Comparison of ENCODE assay signal across 35 cellular contexts in the genomic region with DNA sequence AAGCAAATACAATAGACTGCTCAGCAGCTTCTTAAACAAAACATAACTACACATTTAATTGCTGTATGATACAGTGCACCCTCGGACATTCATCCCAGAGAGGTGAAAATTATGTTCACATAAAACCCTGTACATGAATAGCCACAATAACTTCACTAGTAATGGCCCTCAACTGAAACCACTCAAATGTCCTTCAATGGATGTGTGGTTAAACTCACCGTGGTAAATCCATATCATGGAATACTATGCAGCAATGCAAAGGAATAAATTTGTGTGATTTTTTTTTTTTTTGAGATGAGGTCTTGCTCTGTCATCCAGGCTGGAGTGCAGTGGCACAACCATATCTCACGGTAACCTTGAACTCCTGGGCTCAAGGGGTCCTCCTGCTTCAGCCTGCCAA.
A peak's percentile ranks its signal among the peaks of the same experiment; 100 is the strongest.
DNase-seq lines count a peak whose midpoint lies in the region; ATAC-seq, FAIRE-seq and TF ChIP-seq lines count a peak whose summit lies in the region.
"Had no signal": no experiment of that assay in that cellular context is flagged by ENCODE, and none has a peak within 500 bp of the region (broad histone marks: within the 10 kb centered on the region; RNA-seq: fewer than 3 reads in every experiment).

No MANE protein-coding gene starts in this region.

- DNase-seq in SK-N-SH (no peak), H1 (ENCODE audit: low read depth in 1 of 2, low spot score in 2 of 2) (no peak), endodermal cell (no peak), OCI-LY7 (ENCODE audit: low spot score) (no peak)
- DNase-seq: 8988T; ACHN; AML-193; BE2C; C1 segment of cervical spinal cord; Caco-2; Calu3; CD4-positive, alpha-beta memory T cell; CD4-positive, alpha-beta T cell; CD4-positive, CD25-positive, alpha-beta regulatory T cell; CD8-positive, alpha-beta memory T cell; CD8-positive, alpha-beta T cell; COR-L47; DMS 273 treated with DMSO at 0.1 percent for 48 hours; DMS153; DMS53; DMS79; DMS79 treated with DMSO at 0.1 percent for 48 hours; DND-41; EL had no signal

- no peak overlapping the region for H3K18ac ChIP-seq in H1 (ENCODE audit: extremely low read depth, low read length)

- H3K4me3 Mint-ChIP-seq in endodermal cell: no peak overlapping the region
- H3K4me3 Mint-ChIP-seq: B cell; CD14-positive monocyte; CD4-positive, alpha-beta memory T cell; CD4-positive, alpha-beta T cell; CD4-positive, CD25-positive, alpha-beta regulatory T cell; CD8-positive, alpha-beta memory T cell; CD8-positive, alpha-beta T cell had no signal

- H3K9me2 ChIP-seq in SK-N-SH (no peaks in the 10 kb centered on the region), OCI-LY7 (ENCODE audit: insufficient read depth, low read length) (no peaks in the 10 kb centered on the region)

- POLR2A ChIA-PET in SK-N-SH (lab: Yijun Ruan, JAX): no interaction called here
- POLR2A ChIA-PET in H1 (lab: Charles Lee; ENCODE audit: partially characterized antibody): interaction anchor here (0.6 kb wide), 1 partner anchor 871 kb away, joined by 3 read pairs; no protein-coding TSS in a partner anchor
- POLR2A ChIA-PET in OCI-LY7 (lab: Charles Lee): interaction anchor here (0.7 kb wide), 1 partner anchor 878 kb away, joined by 3 read pairs; no protein-coding TSS in a partner anchor

- H2BK120ac ChIP-seq in H1 (replicated peaks; ENCODE audit: low read depth, low read length): no peak overlapping the region

- H3K4me1 Mint-ChIP-seq in endodermal cell: peaks cover 6% of the 10 kb centered on the region
- H3K4me1 Mint-ChIP-seq: B cell; CD14-positive monocyte; CD4-positive, alpha-beta memory T cell; CD4-positive, CD25-positive, alpha-beta regulatory T cell; CD8-positive, alpha-beta memory T cell had no signal

- H3K56ac ChIP-seq in H1 (replicated peaks; ENCODE audit: insufficient read length, low read depth, low read length): no peak overlapping the region

- TF ChIP-seq POLR2A in H1 (IDR thresholded peaks at IDR 0.05; ENCODE audit: control extremely low read depth in 1 of 2, low read depth in 2 of 2, low read length in 2 of 2): no peak

- no peak overlapping the region for H2BK12ac ChIP-seq in H1 (ENCODE audit: low read depth, low read length)

- H3K9ac ChIP-seq in SK-N-SH (no peak overlapping the region), H1 (replicated peaks in 1 of 4; ENCODE audit: extremely low read depth in 1 of 4, low read depth in 3 of 4, low read length in 3 of 4) (no peak overlapping the region), endodermal cell (ENCODE audit: extremely low read depth, low read length, poor library complexity, severe bottlenecking) (no peak overlapping the region)
- H3K9ac ChIP-seq: BLaER1; BLaER1 treated with 17β-estradiol and CSF1 and Interleukin-3, amounts not matched to agents 10 nM and 100 nM had no signal

- no peak overlapping the region for H3K23ac ChIP-seq in H1 (ENCODE audit: insufficient read length)

- H3K36me3 ChIP-seq in SK-N-SH (replicated peaks in 1 of 2; ENCODE audit: control insufficient read depth in 1 of 2, insufficient read depth in 2 of 2, low read length in 1 of 2) (no peaks in the 10 kb centered on the region), H1 (ENCODE audit: control insufficient read depth in 2 of 4, insufficient read depth in 4 of 4, low read length in 3 of 4) (no peaks in the 10 kb centered on the region; a peak in 1 of 8 replicates), endodermal cell (ENCODE audit: control insufficient read depth, insufficient read depth, low read length) (no peaks in the 10 kb centered on the region), OCI-LY7 (ENCODE audit: insufficient read depth, low read length) (no peaks in the 10 kb centered on the region)
- H3K36me3 ChIP-seq: BE2C; BLaER1; BLaER1 treated with 17β-estradiol and CSF1 and Interleukin-3, amounts not matched to agents 10 nM and 100 nM had no signal

- H3K4me1 ChIP-seq in SK-N-SH (ENCODE audit: control insufficient read depth in 1 of 2, insufficient read depth in 2 of 2, low read depth in 1 of 2, low read length in 1 of 2): no peaks in the 10 kb centered on the region
- H3K4me1 ChIP-seq in H1 (replicated peaks in 1 of 4; ENCODE audit: control insufficient read depth in 3 of 4, insufficient read depth in 4 of 4, low read length in 3 of 4): peaks cover 0 to 2% (median 1%) of the 10 kb centered on the region in 4 experiments; a peak in 2 of 7 replicates
- no peaks in the 10 kb centered on the region for H3K4me1 ChIP-seq in endodermal cell (ENCODE audit: control insufficient read depth, insufficient read depth, low read length)
- no peaks in the 10 kb centered on the region for H3K4me1 ChIP-seq in OCI-LY7 (ENCODE audit: insufficient read depth, low read length, poor library complexity, severe bottlenecking)
- H3K4me1 ChIP-seq: A549; BE2C; BLaER1; BLaER1 treated with 17β-estradiol and CSF1 and Interleukin-3, amounts not matched to agents 10 nM and 100 nM; Caco-2 had no signal

- no peak overlapping the region for H3K4ac ChIP-seq in H1 (replicated peaks; ENCODE audit: insufficient read length, low read depth, low read length)

- H3K27ac ChIP-seq in SK-N-SH (ENCODE audit: low read depth in 2 of 2, low read length in 1 of 2) (no peak overlapping the region), H1 (ENCODE audit: low read depth, low read length) (no peak overlapping the region), endodermal cell (ENCODE audit: low read depth, low read length) (no peak overlapping the region), OCI-LY7 (ENCODE audit: low read depth, low read length, poor library complexity, severe bottlenecking) (no peak overlapping the region)
- H3K27ac ChIP-seq: 22Rv1; A549; BLaER1; BLaER1 treated with 17β-estradiol and CSF1 and Interleukin-3, amounts not matched to agents 10 nM and 100 nM; C4-2B had no signal

- no peaks in the 10 kb centered on the region for H3K36me3 Mint-ChIP-seq in endodermal cell (ENCODE audit: low read depth)
- H3K36me3 Mint-ChIP-seq: CD14-positive monocyte; CD4-positive, alpha-beta memory T cell; CD4-positive, CD25-positive, alpha-beta regulatory T cell; CD8-positive, alpha-beta memory T cell; CD8-positive, alpha-beta T cell had no signal

- H3K79me1 ChIP-seq in H1 (ENCODE audit: low read depth, low read length): no peaks in the 10 kb centered on the region

- no peak for FAIRE-seq in H1 (lab: Jason Lieb, UNC)
- FAIRE-seq: A204.1, A549, D721Med had no signal

- peaks cover 13% of the 10 kb centered on the region for H3K27me3 Mint-ChIP-seq in endodermal cell (ENCODE audit: insufficient read depth)
- H3K27me3 Mint-ChIP-seq: B cell; CD4-positive, alpha-beta T cell; CD4-positive, CD25-positive, alpha-beta regulatory T cell; CD8-positive, alpha-beta memory T cell had no signal

- TF ChIP-seq RAD21 in SK-N-SH (IDR thresholded peaks at IDR 0.05; ENCODE audit: low read length): no peak
- TF ChIP-seq RAD21 in H1 (IDR thresholded peaks at IDR 0.05 in 1 of 2, conservative IDR thresholded peaks at IDR 0.05 in 1 of 2; ENCODE audit: low read depth in 2 of 2, low read length in 2 of 2): no peak

- H3K23me2 ChIP-seq in H1 (ENCODE audit: low read depth, low read length): no peaks in the 10 kb centered on the region

- H4K91ac ChIP-seq in H1 (replicated peaks; ENCODE audit: insufficient read length, low read length): no peak overlapping the region

- no TSS peak for BruUV-seq in OCI-LY7 (replicated peaks; lab: Mats Ljungman, UMichigan)

- H3F3A ChIP-seq in SK-N-SH (replicated peaks; ENCODE audit: insufficient read depth): no peaks in the 10 kb centered on the region

- no peak overlapping the region for H4K8ac ChIP-seq in H1 (ENCODE audit: extremely low read depth, insufficient read depth, low read length)

- WGBS in SK-N-SH (ENCODE audit: low lambda C conversion rate): 14% methylated on average over 3 of the region's 3 CpGs
- 82% methylated on average over 3 of the region's 3 CpGs; no CpG with 5 or more reads in 1 of the 2 experiments for WGBS in H1 (ENCODE audit: extremely low coverage in 1 of 2, insufficient coverage in 1 of 2, insufficient read length in 1 of 2, insufficient replicate concordance in 2 of 2, low coverage in 1 of 2, low lambda C conversion rate in 2 of 2, missing lambda C conversion rate in 1 of 2), 2 experiments
- WGBS in endodermal cell (ENCODE audit: insufficient coverage in 1 of 2, insufficient read length in 1 of 2), 2 experiments: 93 to 100% methylated on average over 1 to 3 of the region's 3 CpGs

- no peaks in the 10 kb centered on the region for H4K20me1 ChIP-seq in SK-N-SH (ENCODE audit: insufficient read depth)
- no peaks in the 10 kb centered on the region for H4K20me1 ChIP-seq in H1 (replicated peaks in 1 of 2; ENCODE audit: control insufficient read depth in 1 of 2, insufficient read depth in 2 of 2, low read length in 2 of 2)
- no peaks in the 10 kb centered on the region for H4K20me1 ChIP-seq in OCI-LY7 (ENCODE audit: insufficient read depth, low read length)
- H4K20me1 ChIP-seq: BLaER1; BLaER1 treated with 17β-estradiol and CSF1 and Interleukin-3, amounts not matched to agents 10 nM and 100 nM had no signal

- intact Hi-C loops in OCI-LY7 (cut with micrococcal nuclease; ENCODE audit: unreplicated experiment): no loop called here

- no peak overlapping the region for H2BK20ac ChIP-seq in H1 (ENCODE audit: low read length)

- no peak for TF ChIP-seq CTCF in SK-N-SH (IDR thresholded peaks at IDR 0.05)
- no peak for TF ChIP-seq CTCF in H1 (IDR thresholded peaks at IDR 0.05; ENCODE audit: control extremely low read depth in 1 of 3, insufficient read depth in 1 of 3, low read depth in 1 of 3, low read length in 3 of 3)
- no peak for TF ChIP-seq CTCF in endodermal cell (conservative IDR thresholded peaks at IDR 0.05)
- no peak for TF ChIP-seq CTCF in OCI-LY7 (conservative IDR thresholded peaks at IDR 0.05; ENCODE audit: low read length)

- no peak overlapping the region for H2BK15ac ChIP-seq in H1 (ENCODE audit: low read length)

- H3K27ac Mint-ChIP-seq in endodermal cell: no peak overlapping the region
- H3K27ac Mint-ChIP-seq: B cell; CD14-positive monocyte; CD4-positive, alpha-beta memory T cell; CD4-positive, alpha-beta T cell; CD4-positive, CD25-positive, alpha-beta regulatory T cell; CD8-positive, alpha-beta memory T cell; CD8-positive, alpha-beta T cell had no signal

- H4K5ac ChIP-seq in H1 (ENCODE audit: insufficient read length, low read depth, low read length): no peak overlapping the region

- TF ChIP-seq EP300 in SK-N-SH (IDR thresholded peaks at IDR 0.05; ENCODE audit: borderline replicate concordance in 1 of 2, low read depth in 1 of 2, low read length in 1 of 2) (no peak), H1 (IDR thresholded peaks at IDR 0.05; ENCODE audit: borderline replicate concordance in 1 of 2, low read depth in 2 of 2, low read length in 2 of 2) (no peak)

- H2AK5ac ChIP-seq in H1 (ENCODE audit: low read depth, low read length): no peak overlapping the region

- H3K4me3 ChIP-seq in SK-N-SH (ENCODE audit: low read depth in 2 of 2, low read length in 1 of 2) (no peak overlapping the region), H1 (ENCODE audit: extremely low read depth in 1 of 4, insufficient read depth in 2 of 4, low read depth in 3 of 4, low read length in 4 of 4) (no peak overlapping the region), endodermal cell (ENCODE audit: low read length) (peak overlapping the region; percentile 31), OCI-LY7 (ENCODE audit: low read depth, low read length, poor library complexity, severe bottlenecking) (no peak overlapping the region)
- H3K4me3 ChIP-seq: A549; BLaER1; BLaER1 treated with 17β-estradiol and CSF1 and Interleukin-3, amounts not matched to agents 10 nM and 100 nM had no signal

- H3K9me3 Mint-ChIP-seq in endodermal cell: peaks cover 17% of the 10 kb centered on the region

- H3K14ac ChIP-seq in H1 (ENCODE audit: insufficient read length): no peak overlapping the region

- CTCF ChIA-PET in SK-N-SH (lab: Yijun Ruan, JAX): no interaction called here
- CTCF ChIA-PET in H1 (lab: Charles Lee; ENCODE audit: partially characterized antibody): no interaction called here
- CTCF ChIA-PET in OCI-LY7 (lab: Charles Lee; ENCODE audit: unreplicated experiment): no interaction called here

- no peaks in the 10 kb centered on the region for H3K27me3 ChIP-seq in SK-N-SH (ENCODE audit: insufficient read depth)
- H3K27me3 ChIP-seq in H1 (replicated peaks in 1 of 4; ENCODE audit: control insufficient read depth in 3 of 4, extremely low read depth in 1 of 4, insufficient read depth in 3 of 4, low read length in 3 of 4): no peaks in the 10 kb centered on the region
- no peaks in the 10 kb centered on the region for H3K27me3 ChIP-seq in endodermal cell (ENCODE audit: control insufficient read depth, insufficient read depth, low read length, poor library complexity, severe bottlenecking)
- H3K27me3 ChIP-seq: BE2C; BLaER1; BLaER1 treated with 17β-estradiol and CSF1 and Interleukin-3, amounts not matched to agents 10 nM and 100 nM had no signal

- H3K9me3 ChIP-seq in SK-N-SH (no peaks in the 10 kb centered on the region), H1 (ENCODE audit: insufficient read depth in 2 of 2, low read depth in 1 of 2, low read length in 1 of 2) (peaks cover 0 to 3% of the 10 kb centered on the region in 2 experiments; a peak in 2 of 4 replicates), endodermal cell (ENCODE audit: control insufficient read depth, low read length) (peaks cover 13% of the 10 kb centered on the region), OCI-LY7 (ENCODE audit: low read length) (no peaks in the 10 kb centered on the region)
- H3K9me3 ChIP-seq: A549, BE2C, Caco-2 had no signal

- H2AFZ ChIP-seq in SK-N-SH (ENCODE audit: low read depth): no peak overlapping the region
- no peak overlapping the region for H2AFZ ChIP-seq in H1 (ENCODE audit: low read length)
- no peak overlapping the region for H2AFZ ChIP-seq in OCI-LY7 (ENCODE audit: low read length)

- H3K79me2 ChIP-seq in SK-N-SH (ENCODE audit: insufficient read depth) (no peaks in the 10 kb centered on the region), H1 (ENCODE audit: control insufficient read depth in 1 of 2, insufficient read depth in 2 of 2, low read length in 2 of 2) (no peaks in the 10 kb centered on the region), OCI-LY7 (ENCODE audit: insufficient read depth, low read depth, low read length) (no peaks in the 10 kb centered on the region)

- no peak for ATAC-seq in SK-N-SH treated with all-trans-retinoic acid at 6 μM for 48 hours
- ATAC-seq in HG03095 (IDR thresholded peaks at IDR 0.05; ENCODE audit: unreplicated experiment): no peak
- ATAC-seq: A549; CD8-positive, alpha-beta T cell had no signal

- H3K4me2 ChIP-seq in SK-N-SH (no peak overlapping the region), H1 (ENCODE audit: insufficient read depth in 1 of 2, low read depth in 2 of 2, low read length in 2 of 2) (no peak overlapping the region), OCI-LY7 (ENCODE audit: low read length) (no peak overlapping the region)
- H3K4me2 ChIP-seq: A549; BLaER1; BLaER1 treated with 17β-estradiol and CSF1 and Interleukin-3, amounts not matched to agents 10 nM and 100 nM had no signal

- H2BK5ac ChIP-seq in H1 (ENCODE audit: low read depth, low read length): no peak overlapping the region
